ENCODE assay signal across 21 cellular contexts in genomic region chr9:7169717-7170348, GRCh38.
DNase-seq lines count a peak whose midpoint lies in the region; ATAC-seq and TF ChIP-seq lines count a peak whose summit lies in the region.
"Had no signal": no experiment of that assay in that cellular context is flagged by ENCODE, and none has a peak within 500 bp of the region (broad histone marks: within the 10 kb centered on the region; RNA-seq: fewer than 3 reads in every experiment).

No MANE protein-coding gene starts in this region.

- no peak overlapping the region for H3K14ac ChIP-seq in trophoblast cell (ENCODE audit: low read length)

- H2BK12ac ChIP-seq in trophoblast cell (ENCODE audit: low read length) = no peak overlapping the region

- H3K4me3 Mint-ChIP-seq in progenitor cell of endocrine pancreas (ENCODE audit: low read depth) = no peak overlapping the region
- no peak overlapping the region for H3K4me3 Mint-ChIP-seq in activated T-cell treated with anti-CD3 and anti-CD28 coated beads, Interleukin-2, amount 50 U/mL, for 72 hours
- H3K4me3 Mint-ChIP-seq: naive thymus-derived CD8-positive, alpha-beta T cell; stimulated activated naive CD8-positive, alpha-beta T cell treated with anti-CD3 and anti-CD28 coated beads, Interleukin-15, amount 100 ng/mL, for 72 hours had no signal

- peak overlapping the region; percentile 30 for H4K8ac ChIP-seq in trophoblast cell (ENCODE audit: low read depth, low read length)

- H4K20me1 ChIP-seq in mammary epithelial cell (ENCODE audit: insufficient read depth, low read length) = no peaks in the 10 kb centered on the region
- H4K20me1 ChIP-seq: BLaER1 treated with 17β-estradiol and CSF1 and Interleukin-3, amounts not matched to agents 10 nM and 100 nM had no signal

- H3K27ac Mint-ChIP-seq in progenitor cell of endocrine pancreas = no peak overlapping the region
- no peak overlapping the region for H3K27ac Mint-ChIP-seq in activated T-cell treated with anti-CD3 and anti-CD28 coated beads, Interleukin-2, amount 50 U/mL, for 72 hours
- H3K27ac Mint-ChIP-seq: stimulated activated naive CD8-positive, alpha-beta T cell treated with anti-CD3 and anti-CD28 coated beads, Interleukin-15, amount 100 ng/mL, for 72 hours had no signal

- TF ChIP-seq CTCF in progenitor cell of endocrine pancreas (IDR thresholded peaks at IDR 0.05; ENCODE audit: unreplicated experiment) (no peak), mammary epithelial cell (conservative IDR thresholded peaks at IDR 0.05 in 1 of 2, IDR thresholded peaks at IDR 0.05 in 1 of 2; ENCODE audit: extremely low read depth in 1 of 2, insufficient read depth in 1 of 2, low read depth in 1 of 2, low read length in 2 of 2) (no peak)

- no peak overlapping the region for H2AK5ac ChIP-seq in trophoblast cell (ENCODE audit: low read length)

- H2BK5ac ChIP-seq in trophoblast cell (ENCODE audit: low read depth, low read length, poor library complexity) = peak overlapping the region; percentile 41

- H3K9ac ChIP-seq in trophoblast cell (ENCODE audit: low read length) = no peak overlapping the region
- H3K9ac ChIP-seq in mammary epithelial cell (ENCODE audit: insufficient read depth, low read length) = no peak overlapping the region
- H3K9ac ChIP-seq: BLaER1 treated with 17β-estradiol and CSF1 and Interleukin-3, amounts not matched to agents 10 nM and 100 nM had no signal

- no peaks in the 10 kb centered on the region for H3K27me3 Mint-ChIP-seq in progenitor cell of endocrine pancreas
- no peaks in the 10 kb centered on the region for H3K27me3 Mint-ChIP-seq in activated T-cell treated with anti-CD3 and anti-CD28 coated beads, Interleukin-2, amount 50 U/mL, for 72 hours (ENCODE audit: low read depth)
- H3K27me3 Mint-ChIP-seq: naive thymus-derived CD8-positive, alpha-beta T cell; stimulated activated naive CD8-positive, alpha-beta T cell treated with anti-CD3 and anti-CD28 coated beads, Interleukin-15, amount 100 ng/mL, for 72 hours had no signal

- ATAC-seq in activated T-cell treated with anti-CD3 and anti-CD28 coated beads, Interleukin-2, amount 50 U/mL, for 72 hours (replicated peaks in 1 of 2) = no peak
- ATAC-seq: naive thymus-derived CD8-positive, alpha-beta T cell; pancreas; stimulated activated naive CD8-positive, alpha-beta T cell treated with anti-CD3 and anti-CD28 coated beads, Interleukin-15, amount 100 ng/mL, for 72 hours had no signal

- H3K4me3 ChIP-seq in trophoblast cell (ENCODE audit: low read depth, low read length) (no peak overlapping the region), mammary epithelial cell (replicated peaks in 1 of 3; ENCODE audit: insufficient read depth in 1 of 3, low read depth in 2 of 3, low read length in 3 of 3) (no peak overlapping the region)
- H3K4me3 ChIP-seq: BLaER1 treated with 17β-estradiol and CSF1 and Interleukin-3, amounts not matched to agents 10 nM and 100 nM; pancreas; upper lobe of left lung had no signal

- peak; percentile 80 for DNase-seq in G401 (ENCODE audit: low spot score)
- DNase-seq in NCI-H2196 treated with DMSO at 0.1 percent for 48 hours (lab: John Stamatoyannopoulos, UW; ENCODE audit: unreplicated experiment) = peak; percentile 62
- DNase-seq in cerebellar cortex (ENCODE audit: low spot score) = peak; percentile 74
- no peak for DNase-seq in trophoblast cell
- no peak for DNase-seq in progenitor cell of endocrine pancreas (ENCODE audit: low spot score, unreplicated experiment)
- DNase-seq in activated T-cell treated with anti-CD3 and anti-CD28 coated beads, Interleukin-2, amount 50 U/mL, for 72 hours = no peak
- no peak for DNase-seq in mammary epithelial cell
- DNase-seq: activated CD4-positive, alpha-beta T cell treated with anti-CD3 and anti-CD28 coated beads, Interleukin-2, amount 50 U/mL, for 1 hour; amygdala; Calu3; GF-D8; hypothalamus; naive thymus-derived CD8-positive, alpha-beta T cell; NCI-H1436; NCI-H226; pancreas; stimulated activated CD4-positive, alpha-beta T cell treated with anti-CD3 and anti-CD28 coated beads, Interleukin-2, amount 100 ng/mL, for 48 hours; stimulated activated naive CD8-positive, alpha-beta T cell treated with anti-CD3 and anti-CD28 coated beads, Interleukin-15, amount 100 ng/mL, for 72 hours; upper lobe of left lung had no signal

- intact Hi-C loops in mammary epithelial cell (cut with micrococcal nuclease) = no loop called here

- no peak overlapping the region for H3K23ac ChIP-seq in trophoblast cell (ENCODE audit: low read length)

- H3K18ac ChIP-seq in trophoblast cell (ENCODE audit: low read length) = no peak overlapping the region

- no peak overlapping the region for H2AFZ ChIP-seq in trophoblast cell (ENCODE audit: insufficient read depth, low read length, poor library complexity)
- no peak overlapping the region for H2AFZ ChIP-seq in mammary epithelial cell (ENCODE audit: low read depth, low read length)

- H3K9me3 ChIP-seq in trophoblast cell (ENCODE audit: insufficient read depth, low read depth, low read length) (no peaks in the 10 kb centered on the region), mammary epithelial cell (replicated peaks; ENCODE audit: insufficient read depth, low read length) (no peaks in the 10 kb centered on the region)
- H3K9me3 ChIP-seq: BLaER1 treated with 17β-estradiol and CSF1 and Interleukin-3, amounts not matched to agents 10 nM and 100 nM; pancreas; upper lobe of left lung had no signal

- CTCF ChIA-PET in mammary epithelial cell (lab: Charles Lee; ENCODE audit: low non-redundant PET) = no interaction called here

- no peaks in the 10 kb centered on the region for H3K36me3 ChIP-seq in trophoblast cell (ENCODE audit: control insufficient read depth in 1 of 2, insufficient read depth in 2 of 2, low read length in 2 of 2)
- H3K36me3 ChIP-seq in mammary epithelial cell (ENCODE audit: insufficient read depth, low read length) = no peaks in the 10 kb centered on the region

- dilution Hi-C loops in mammary epithelial cell (cut with HindIII; ENCODE audit: low sequenced_read_pairs) = no loop called here

- H3K4me1 Mint-ChIP-seq in progenitor cell of endocrine pancreas (ENCODE audit: low read depth) = peaks cover 6% of the 10 kb centered on the region
- peaks cover 13% of the 10 kb centered on the region for H3K4me1 Mint-ChIP-seq in activated T-cell treated with anti-CD3 and anti-CD28 coated beads, Interleukin-2, amount 50 U/mL, for 72 hours (ENCODE audit: low read depth)
- H3K4me1 Mint-ChIP-seq: stimulated activated naive CD8-positive, alpha-beta T cell treated with anti-CD3 and anti-CD28 coated beads, Interleukin-15, amount 100 ng/mL, for 72 hours had no signal

- H2BK120ac ChIP-seq in trophoblast cell (ENCODE audit: insufficient read depth, low read length, poor library complexity) = no peak overlapping the region

- H3K27me3 ChIP-seq in trophoblast cell (ENCODE audit: insufficient read depth, low read length) (no peaks in the 10 kb centered on the region), mammary epithelial cell (ENCODE audit: insufficient read depth, low read length) (no peaks in the 10 kb centered on the region)
- H3K27me3 ChIP-seq: BLaER1 treated with 17β-estradiol and CSF1 and Interleukin-3, amounts not matched to agents 10 nM and 100 nM; pancreas; upper lobe of left lung had no signal

- no TSS peak for BruUV-seq in mammary epithelial cell (replicated peaks; lab: Mats Ljungman, UMichigan)

- H4K12ac ChIP-seq in trophoblast cell (ENCODE audit: low read depth, low read length) = no peak overlapping the region

- H4K91ac ChIP-seq in trophoblast cell (ENCODE audit: low read depth, low read length) = no peak overlapping the region

- H3K4me2 ChIP-seq in trophoblast cell (ENCODE audit: low read length) (no peak overlapping the region), mammary epithelial cell (ENCODE audit: insufficient read depth, low read depth, low read length) (no peak overlapping the region)
- H3K4me2 ChIP-seq: BLaER1 treated with 17β-estradiol and CSF1 and Interleukin-3, amounts not matched to agents 10 nM and 100 nM had no signal

- no peaks in the 10 kb centered on the region for H3K9me3 Mint-ChIP-seq in progenitor cell of endocrine pancreas (ENCODE audit: low read depth)
- H3K9me3 Mint-ChIP-seq in activated T-cell treated with anti-CD3 and anti-CD28 coated beads, Interleukin-2, amount 50 U/mL, for 72 hours = no peaks in the 10 kb centered on the region
- H3K9me3 Mint-ChIP-seq: naive thymus-derived CD8-positive, alpha-beta T cell; stimulated activated naive CD8-positive, alpha-beta T cell treated with anti-CD3 and anti-CD28 coated beads, Interleukin-15, amount 100 ng/mL, for 72 hours had no signal

- H3K4ac ChIP-seq in trophoblast cell (ENCODE audit: low read depth, low read length) = no peak overlapping the region

- H3K79me2 ChIP-seq in trophoblast cell (ENCODE audit: control insufficient read depth, insufficient read depth, low read length, poor library complexity) = peaks cover 2% of the 10 kb centered on the region
- no peaks in the 10 kb centered on the region for H3K79me2 ChIP-seq in mammary epithelial cell (ENCODE audit: insufficient read depth, low read length)

- peaks cover 27 to 28% of the 10 kb centered on the region in 2 experiments for H3K4me1 ChIP-seq in trophoblast cell (ENCODE audit: control insufficient read depth in 1 of 2, insufficient read depth in 2 of 2, low read length in 2 of 2)
- H3K4me1 ChIP-seq in mammary epithelial cell (ENCODE audit: insufficient read depth, low read length) = no peaks in the 10 kb centered on the region
- H3K4me1 ChIP-seq: pancreas, upper lobe of left lung had no signal

- no CpG with 5 or more reads among the region's 3 CpGs for WGBS in trophoblast cell (ENCODE audit: extremely low coverage, insufficient coverage, insufficient read length)
- WGBS in mammary epithelial cell (ENCODE audit: low coverage, missing lambda C conversion rate) = 44% methylated on average over 3 of the region's 3 CpGs

- H3K36me3 Mint-ChIP-seq in progenitor cell of endocrine pancreas (ENCODE audit: insufficient read depth) = peaks cover 11% of the 10 kb centered on the region
- peaks cover 6 to 9% of the 10 kb centered on the region in 2 donors for H3K36me3 Mint-ChIP-seq in activated T-cell treated with anti-CD3 and anti-CD28 coated beads, Interleukin-2, amount 50 U/mL, for 72 hours (ENCODE audit: insufficient read depth in 2 of 2)

- peak overlapping the region; percentile 57 for H3K27ac ChIP-seq in trophoblast cell (ENCODE audit: low read depth, low read length)
- no peak overlapping the region for H3K27ac ChIP-seq in mammary epithelial cell (ENCODE audit: insufficient read depth, low read depth, low read length)
- H3K27ac ChIP-seq: BLaER1 treated with 17β-estradiol and CSF1 and Interleukin-3, amounts not matched to agents 10 nM and 100 nM; pancreas; RWPE1; upper lobe of left lung had no signal

- peaks cover 22% of the 10 kb centered on the region for H3K79me1 ChIP-seq in trophoblast cell (ENCODE audit: low read length)

- in situ Hi-C loops in G401 (cut with HindIII; ENCODE audit: low sequenced_read_pairs) = no loop called here
- in situ Hi-C loops in mammary epithelial cell (cut with MboI; ENCODE audit: low sequenced_read_pairs in 2 of 2) = no loop called here

Comparison
In these comparisons a context has a peak if more than half of its experiments do, and no peak if none do; other contexts are left out.
1. DNase-seq: peak in G401 (single experiment), NCI-H2196 treated with DMSO at 0.1 percent for 48 hours (single experiment) and cerebellar cortex (single experiment); none in trophoblast cell (0 of 2), progenitor cell of endocrine pancreas (single experiment), activated T-cell treated with anti-CD3 and anti-CD28 coated beads, Interleukin-2, amount 50 U/mL, for 72 hours (0 of 2) and mammary epithelial cell (single experiment).